9 cellular contexts compared by ENCODE assay signal in genomic region chr7:927031-927671, GRCh38. TPM values are rescaled to one million over a fixed set of nuclear protein-coding genes. Genes with fewer than 3 reads are reported as not detected.
DNase-seq lines count a peak whose midpoint lies in the region; ATAC-seq lines count a peak whose summit lies in the region.
"Had no signal": no experiment of that assay in that cellular context is flagged by ENCODE, and none has a peak within 500 bp of the region (broad histone marks: within the 10 kb centered on the region; RNA-seq: fewer than 3 reads in every experiment).

No MANE protein-coding gene starts in this region.

- peaks cover 33% of the 10 kb centered on the region for H3K36me3 Mint-ChIP-seq in activated T-cell treated with anti-CD3 and anti-CD28 coated beads, Interleukin-2, amount 50 U/mL, for 24 hours (ENCODE audit: low read depth)
- peaks cover 18% of the 10 kb centered on the region for H3K36me3 Mint-ChIP-seq in activated T-helper 17 cell treated with anti-CD3 and anti-CD28 coated beads, Interleukin-2, amount 50 U/mL, for 72 hours (ENCODE audit: low read depth)

- H3K27me3 Mint-ChIP-seq in activated T-cell treated with anti-CD3 and anti-CD28 coated beads, Interleukin-2, amount 50 U/mL, for 24 hours, result no peaks in the 10 kb centered on the region
- H3K27me3 Mint-ChIP-seq in activated T-helper 17 cell treated with anti-CD3 and anti-CD28 coated beads, Interleukin-2, amount 50 U/mL, for 72 hours, result no peaks in the 10 kb centered on the region

- H3K4me1 Mint-ChIP-seq in activated T-cell treated with anti-CD3 and anti-CD28 coated beads, Interleukin-2, amount 50 U/mL, for 24 hours (ENCODE audit: low read depth), result peaks cover 61% of the 10 kb centered on the region
- peaks cover 17% of the 10 kb centered on the region for H3K4me1 Mint-ChIP-seq in activated T-helper 17 cell treated with anti-CD3 and anti-CD28 coated beads, Interleukin-2, amount 50 U/mL, for 72 hours

- no peak for ATAC-seq in activated T-helper 17 cell treated with anti-CD3 and anti-CD28 coated beads, Interleukin-2, amount 50 U/mL, for 72 hours (replicated peaks)
- no peak for ATAC-seq in GM18520 (IDR thresholded peaks at IDR 0.05; ENCODE audit: unreplicated experiment)

- H3K9me3 Mint-ChIP-seq in activated T-cell treated with anti-CD3 and anti-CD28 coated beads, Interleukin-2, amount 50 U/mL, for 24 hours, result peaks cover 2% of the 10 kb centered on the region
- no peaks in the 10 kb centered on the region for H3K9me3 Mint-ChIP-seq in activated T-helper 17 cell treated with anti-CD3 and anti-CD28 coated beads, Interleukin-2, amount 50 U/mL, for 72 hours
- H3K9me3 Mint-ChIP-seq: H9 had no signal

- peak; percentile 37 for DNase-seq in activated T-cell treated with anti-CD3 and anti-CD28 coated beads, Interleukin-2, amount 50 U/mL, for 24 hours
- DNase-seq in activated T-cell treated with anti-CD3 and anti-CD28 coated beads, Interleukin-2, amount 50 U/mL, for 1 hour, result no peak
- DNase-seq in anterior cingulate cortex (lab: John Stamatoyannopoulos, UW) (peak in 37 of 58 donors; percentile 25 to 80 (median 58)), medulla oblongata (ENCODE audit: extremely low spot score) (peak; percentile 86), superior temporal gyrus (ENCODE audit: extremely low spot score) (peak; percentile 86), dermis blood vessel endothelial cell (no peak)
- DNase-seq: H9 had no signal

- H3K27ac Mint-ChIP-seq in activated T-cell treated with anti-CD3 and anti-CD28 coated beads, Interleukin-2, amount 50 U/mL, for 24 hours, result peak overlapping the region; percentile 71
- no peak overlapping the region for H3K27ac Mint-ChIP-seq in activated T-helper 17 cell treated with anti-CD3 and anti-CD28 coated beads, Interleukin-2, amount 50 U/mL, for 72 hours

- no peak overlapping the region for H3K4me3 Mint-ChIP-seq in activated T-cell treated with anti-CD3 and anti-CD28 coated beads, Interleukin-2, amount 50 U/mL, for 24 hours
- H3K4me3 Mint-ChIP-seq in activated T-helper 17 cell treated with anti-CD3 and anti-CD28 coated beads, Interleukin-2, amount 50 U/mL, for 72 hours, result no peak overlapping the region
- H3K4me3 Mint-ChIP-seq: H9 had no signal

RNA-seq across cellular contexts. Expression of gene ADAP1, which starts 27.3 kb away (rescaled TPM):
- 10 to 100 TPM in 1 of 2 donors, 1 to 10 TPM in 1; 2.3 to 23.7 TPM for total RNA-seq in activated T-helper 17 cell treated with anti-CD3 and anti-CD28 coated beads, Interleukin-2, amount 50 U/mL, for 72 hours
- total RNA-seq in dermis blood vessel endothelial cell, result 1.7 and 2.9 TPM in 2 replicates

RNA-seq across cellular contexts. Expression of gene COX19, which starts 48.2 kb away (rescaled TPM):
- 10 to 100 TPM; 13.7 to 20.8 TPM for total RNA-seq in activated T-helper 17 cell treated with anti-CD3 and anti-CD28 coated beads, Interleukin-2, amount 50 U/mL, for 72 hours
- total RNA-seq in dermis blood vessel endothelial cell, result 7.2 and 12.4 TPM in 2 replicates

RNA-seq across cellular contexts. Expression of gene GET4, which starts 50.8 kb away (rescaled TPM):
- total RNA-seq in activated T-helper 17 cell treated with anti-CD3 and anti-CD28 coated beads, Interleukin-2, amount 50 U/mL, for 72 hours, result 10 to 100 TPM; 17.1 to 43.0 TPM
- 35.4 and 45.0 TPM in 2 replicates for total RNA-seq in dermis blood vessel endothelial cell

RNA-seq across cellular contexts. Expression of gene CYP2W1, which starts 55.8 kb away (rescaled TPM):
- not detected for total RNA-seq in activated T-helper 17 cell treated with anti-CD3 and anti-CD28 coated beads, Interleukin-2, amount 50 U/mL, for 72 hours
- total RNA-seq in dermis blood vessel endothelial cell, result not detected in 2 replicates
- total RNA-seq: H9 had no signal

Comparison
In these comparisons a context has a peak if more than half of its experiments do, and no peak if none do; other contexts are left out.
1. DNase-seq: peak in activated T-cell treated with anti-CD3 and anti-CD28 coated beads, Interleukin-2, amount 50 U/mL, for 24 hours (single experiment), anterior cingulate cortex (37 of 58), medulla oblongata (single experiment) and superior temporal gyrus (single experiment); none in activated T-cell treated with anti-CD3 and anti-CD28 coated beads, Interleukin-2, amount 50 U/mL, for 1 hour (single experiment) and dermis blood vessel endothelial cell (single experiment).